ENCODE assay signal across 9 cellular contexts in the genomic region with DNA sequence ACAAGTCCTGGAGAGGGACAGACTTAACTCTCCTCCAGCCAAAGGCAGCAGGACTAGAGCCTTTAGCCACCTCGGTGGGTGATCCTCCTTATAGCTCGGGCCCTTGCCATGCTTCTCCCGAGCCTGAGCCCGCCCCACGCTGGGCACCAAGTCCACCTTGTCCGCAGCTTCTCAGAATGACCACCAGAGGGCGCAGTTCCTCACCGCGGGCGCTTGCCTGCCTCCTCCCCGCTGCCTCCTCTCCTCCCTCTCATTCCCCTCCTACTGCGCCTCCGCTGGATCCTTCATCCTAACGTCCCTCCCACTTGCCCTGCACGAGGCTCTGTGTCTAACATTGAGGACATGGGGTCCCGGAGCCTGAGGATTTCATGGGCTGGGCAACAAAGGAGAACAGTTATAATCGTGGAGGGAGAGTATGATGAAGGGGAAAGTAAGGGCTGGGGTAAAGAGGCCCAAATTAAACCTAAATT. TPM values are rescaled to one million over a fixed set of nuclear protein-coding genes. Genes with fewer than 3 reads are reported as not detected.
A peak's percentile ranks its signal among the peaks of the same experiment; 100 is the strongest.
DNase-seq lines count a peak whose midpoint lies in the region; ATAC-seq, FAIRE-seq and TF ChIP-seq lines count a peak whose summit lies in the region.
"Had no signal": no experiment of that assay in that cellular context is flagged by ENCODE, and none has a peak within 500 bp of the region (broad histone marks: within the 10 kb centered on the region; RNA-seq: fewer than 3 reads in every experiment).

No MANE protein-coding gene starts in this region.

- peak; percentile 43 to 61 (median 46) for DNase-seq in CD8-positive, alpha-beta memory T cell
- DNase-seq in NCI-H460 (ENCODE audit: extremely low read depth, low read depth), result peak; percentile 65
- peak; percentile 50 to 54 for DNase-seq in activated CD4-positive, alpha-beta T cell treated with anti-CD3 and anti-CD28 coated beads for 24 hours (ENCODE audit: low read depth in 2 of 2)
- DNase-seq in colonic mucosa, result peak; percentile 76
- peak; percentile 65 for DNase-seq in HepG2 (ENCODE audit: low spot score)
- DNase-seq in stimulated activated CD4-positive, alpha-beta T cell treated with anti-CD3 and anti-CD28 coated beads, Interleukin-4, amount 100 ng/mL, for 4 hours, result peak; percentile 50 to 60

- H4K20me1 ChIP-seq in HepG2 (ENCODE audit: insufficient read depth, low read length), result no peaks in the 10 kb centered on the region

- no peak overlapping the region for H3K27ac Mint-ChIP-seq in CD8-positive, alpha-beta memory T cell
- H3K27ac Mint-ChIP-seq: IgD-negative memory B cell had no signal

- POLR2A ChIA-PET in CD8-positive, alpha-beta memory T cell (lab: Charles Lee), result no interaction called here
- POLR2A ChIA-PET in HEK293 (lab: Yijun Ruan, JAX) (interaction anchor here (0.6 kb wide), 1 partner anchor 56 kb away, joined by 3 read pairs; no protein-coding TSS in a partner anchor), HepG2 (lab: Yijun Ruan, JAX) (interaction anchor here (1.0 to 1.6 kb wide), 4 partner anchors 13 to 76 kb away, joined by 3 to 8 read pairs (median 6); no protein-coding TSS in a partner anchor)

- peak; percentile 88 for TF ChIP-seq RAD21 in HepG2 (CRISPR knock-in tag; IDR thresholded peaks at IDR 0.05)

- TF ChIP-seq CTCF in HEK293 (tag by site-specific recombination; IDR thresholded peaks at IDR 0.05), result peak; percentile 90
- peak; percentile 91 for TF ChIP-seq CTCF in colonic mucosa (IDR thresholded peaks at IDR 0.05)
- peak; percentile 99 for TF ChIP-seq CTCF in HepG2 (CRISPR knock-in tag; IDR thresholded peaks at IDR 0.05)

- no peak overlapping the region for H3K4me3 Mint-ChIP-seq in CD8-positive, alpha-beta memory T cell

- no TSS peak for BruUV-seq in HepG2 (replicated peaks; lab: Mats Ljungman, UMichigan)

- no peak for TF ChIP-seq POLR2A in HepG2 (IDR thresholded peaks at IDR 0.05; ENCODE audit: insufficient read depth in 1 of 2, low read depth in 2 of 2, low read length in 2 of 2)

- peaks cover 0 to 5% of the 10 kb centered on the region in 2 donors for H3K27me3 Mint-ChIP-seq in CD8-positive, alpha-beta memory T cell

- no peak overlapping the region for H2AFZ ChIP-seq in HepG2 (ENCODE audit: low read length)

- H3K4me1 Mint-ChIP-seq in CD8-positive, alpha-beta memory T cell, result peaks cover 2 to 14% (median 11%) of the 10 kb centered on the region in 3 donors

- intact Hi-C loops in colonic mucosa (cut with DNase I), result no loop called here
- intact Hi-C loops in HepG2 (cut with micrococcal nuclease; ENCODE audit: unreplicated experiment), result loop anchor here (1.0 to 5.0 kb wide), 3 partner anchors 62 to 161 kb away; a partner anchor contains a TSS

- H3K4me2 ChIP-seq in HepG2 (ENCODE audit: low read depth, low read length), result peak overlapping the region; percentile 90

- no peak overlapping the region for H3K9ac ChIP-seq in colonic mucosa (ENCODE audit: low read depth in 2 of 2, low read length in 2 of 2)
- H3K9ac ChIP-seq in HepG2 (ENCODE audit: insufficient read depth, low read depth, low read length), result no peak overlapping the region

- H3K9me3 ChIP-seq in CD8-positive, alpha-beta memory T cell (ENCODE audit: low read length), result no peaks in the 10 kb centered on the region
- H3K9me3 ChIP-seq in HEK293 (ENCODE audit: control insufficient read depth, insufficient read depth, low read depth, low read length) (no peaks in the 10 kb centered on the region), colonic mucosa (no peaks in the 10 kb centered on the region), HepG2 (ENCODE audit: low read length) (0 out of 2 replicates have a peak, but pooled peaks cover 6% of the 10 kb centered on the region)

- ATAC-seq in HepG2 (peak; percentile 98), HG03280 (IDR thresholded peaks at IDR 0.05; ENCODE audit: unreplicated experiment) (no peak)

- no peak overlapping the region for H3K4me3 ChIP-seq in CD8-positive, alpha-beta memory T cell (ENCODE audit: low read length)
- no peak overlapping the region for H3K4me3 ChIP-seq in HEK293 (ENCODE audit: low read depth, low read length)
- H3K4me3 ChIP-seq in colonic mucosa, result no peak overlapping the region
- peak overlapping the region in 2 of 3 experiments; percentile 5 to 55; a peak in 2 of 6 replicates for H3K4me3 ChIP-seq in HepG2 (replicated peaks in 1 of 3; ENCODE audit: insufficient read depth in 1 of 3, low read depth in 2 of 3, low read length in 3 of 3)

- TF ChIP-seq EP300 in HepG2 (IDR thresholded peaks at IDR 0.05; ENCODE audit: low read depth in 2 of 2, low read length in 2 of 2), result no peak
- TF ChIP-seq EP300 in HepG2 (CRISPR knock-in tag; IDR thresholded peaks at IDR 0.05; ENCODE audit: borderline replicate concordance), result no peak

- H3K27ac ChIP-seq in CD8-positive, alpha-beta memory T cell (ENCODE audit: low read depth, low read length), result no peak overlapping the region
- H3K27ac ChIP-seq in HEK293 (ENCODE audit: extremely low read depth, low read depth, low read length), result no peak overlapping the region
- no peak overlapping the region for H3K27ac ChIP-seq in colonic mucosa
- H3K27ac ChIP-seq in HepG2 (ENCODE audit: extremely low read length, insufficient read depth, low read length), result no peak overlapping the region

- no peaks in the 10 kb centered on the region for H3K27me3 ChIP-seq in CD8-positive, alpha-beta memory T cell (ENCODE audit: insufficient read depth, low read length, poor library complexity, severe bottlenecking)
- H3K27me3 ChIP-seq in colonic mucosa (no peaks in the 10 kb centered on the region), HepG2 (ENCODE audit: control insufficient read depth in 1 of 2, insufficient read depth in 2 of 2, low read length in 2 of 2) (no peaks in the 10 kb centered on the region; a peak in 1 of 5 replicates)

- no peaks in the 10 kb centered on the region for H3K79me2 ChIP-seq in HepG2 (ENCODE audit: insufficient read depth, low read length)

- in situ Hi-C loops in HepG2 (cut with HindIII; ENCODE audit: extremely low pct_ligation_motif_present, low pct_unique_long_range_greater_than_20kb), result no loop called here

- H3K36me3 Mint-ChIP-seq in CD8-positive, alpha-beta memory T cell, result peaks cover 0 to 2% (median 0%) of the 10 kb centered on the region in 3 donors
- H3K36me3 Mint-ChIP-seq: IgD-negative memory B cell had no signal

- 5% methylated on average over 13 of the region's 17 CpGs for WGBS in HepG2 (ENCODE audit: low lambda C conversion rate)

- peak; percentile 61 for FAIRE-seq in HepG2 (lab: Jason Lieb, UNC)

- CTCF ChIA-PET in CD8-positive, alpha-beta memory T cell (lab: Charles Lee), result interaction anchor here (0.7 to 1.8 kb wide), 15 partner anchors 8 to 583 kb away, joined by 3 to 8 read pairs (median 4); a partner anchor contains a TSS
- CTCF ChIA-PET in HEK293 (lab: Yijun Ruan, JAX) (interaction anchor here (0.6 to 2.0 kb wide), 36 partner anchors 9 to 1137 kb away, joined by 3 to 17 read pairs (median 4); no protein-coding TSS in a partner anchor), HepG2 (lab: Yijun Ruan, JAX; ENCODE audit: low intra/inter-chr PET ratio, low total read pairs) (interaction anchor here (1.1 to 2.4 kb wide), 3 partner anchors 61 to 162 kb away, joined by 3 to 38 read pairs (median 5); a partner anchor contains a TSS)

- H3K4me1 ChIP-seq in CD8-positive, alpha-beta memory T cell (ENCODE audit: insufficient read depth, low read length), result peaks cover 5% of the 10 kb centered on the region
- no peaks in the 10 kb centered on the region for H3K4me1 ChIP-seq in HEK293 (ENCODE audit: control insufficient read depth, insufficient read depth, low read length)
- peaks cover 4% of the 10 kb centered on the region for H3K4me1 ChIP-seq in colonic mucosa
- H3K4me1 ChIP-seq in HepG2 (ENCODE audit: insufficient read depth, low read length), result peaks cover 15% of the 10 kb centered on the region

- H3K9me3 Mint-ChIP-seq in CD8-positive, alpha-beta memory T cell, result no peaks in the 10 kb centered on the region
- H3K9me3 Mint-ChIP-seq: IgD-negative memory B cell had no signal

- no peaks in the 10 kb centered on the region for H3K36me3 ChIP-seq in CD8-positive, alpha-beta memory T cell (ENCODE audit: insufficient read depth, low read length)
- H3K36me3 ChIP-seq in HEK293 (ENCODE audit: control insufficient read depth in 2 of 2, insufficient read depth in 1 of 2, low read length in 2 of 2), result no peaks in the 10 kb centered on the region
- no peaks in the 10 kb centered on the region for H3K36me3 ChIP-seq in colonic mucosa
- H3K36me3 ChIP-seq in HepG2 (replicated peaks in 1 of 2; ENCODE audit: control insufficient read depth in 1 of 2, insufficient read depth in 2 of 2, low read length in 2 of 2), result no peaks in the 10 kb centered on the region

RNA-seq across cellular contexts. Expression of a gene that starts 11.3 kb away (rescaled TPM):
- not detected for total RNA-seq in CD8-positive, alpha-beta memory T cell
- polyA plus RNA-seq in CD8-positive, alpha-beta memory T cell, result not detected
- not detected in 2 replicates for total RNA-seq in NCI-H460 (2014; rRNA removed; shearing (Covaris generic))
- polyA plus RNA-seq in NCI-H460 (2014; cell fraction: nucleus; rRNA removed), result not detected in 2 replicates
- total RNA-seq in colonic mucosa (100 to 1,000 TPM; 168 to 211 TPM), HepG2 (2016; rRNA removed; fragmentation: Illumina TruSeq; extraction: Trizol) (27.2 and 27.8 TPM in 2 replicates)
- total RNA-seq in HepG2 (2016; cell fraction: cytosol; rRNA removed; fragmentation: Illumina TruSeq; extraction: Trizol; ENCODE audit: low read depth), result 4.8 and 5.4 TPM in 2 replicates
- total RNA-seq in HepG2 (2016; cell fraction: insoluble cytoplasmic fraction; rRNA removed; fragmentation: Illumina TruSeq; extraction: Trizol), result 22.9 and 26.8 TPM in 2 replicates
- 15.9 and 17.2 TPM in 2 replicates for total RNA-seq in HepG2 (2016; cell fraction: membrane; rRNA removed; fragmentation: Illumina TruSeq; extraction: Trizol)
- 23.2 and 30.7 TPM in 2 replicates for total RNA-seq in HepG2 (2016; cell fraction: nucleus; rRNA removed; fragmentation: Illumina TruSeq; extraction: Trizol)
- polyA plus RNA-seq in HepG2 (2011; rRNA removed), result 27.8 and 30.0 TPM in 2 replicates
- polyA plus RNA-seq in HepG2 (2011; cell fraction: cytosol; rRNA removed), result 25.4 and 28.6 TPM in 2 replicates
- polyA plus RNA-seq in HepG2 (2011; cell fraction: nucleus; rRNA removed), result 30.4 and 30.7 TPM in 2 replicates
- polyA plus RNA-seq in HepG2 (2012), result 9.6 and 16.8 TPM in 2 replicates
- 3.9 and 4.1 TPM in 2 replicates for polyA plus RNA-seq in HepG2 (2016; cell fraction: cytosol; fragmentation: Illumina TruSeq; extraction: Trizol; ENCODE audit: low read depth)
- 23.3 and 25.4 TPM in 2 replicates for polyA plus RNA-seq in HepG2 (2016; cell fraction: insoluble cytoplasmic fraction; fragmentation: Illumina TruSeq; extraction: Trizol; ENCODE audit: low read depth)
- 10.3 and 11.1 TPM in 2 replicates for polyA plus RNA-seq in HepG2 (2016; cell fraction: membrane; fragmentation: Illumina TruSeq; extraction: Trizol; ENCODE audit: low read depth)
- polyA plus RNA-seq in HepG2 (2016; cell fraction: nucleus; fragmentation: Illumina TruSeq; extraction: Trizol; ENCODE audit: insufficient read depth, low read depth), result 45.1 and 45.8 TPM in 2 replicates
- polyA minus RNA-seq in HepG2 (2011; rRNA and poly(A)+ RNA removed; ENCODE audit: low replicate concordance), result 0.12 and 81.9 TPM in 2 replicates
- 16.4 and 16.5 TPM in 2 replicates for polyA minus RNA-seq in HepG2 (2011; cell fraction: cytosol; rRNA and poly(A)+ RNA removed)
- polyA minus RNA-seq in HepG2 (2011; cell fraction: nucleus; rRNA and poly(A)+ RNA removed), result 29.9 and 35.7 TPM in 2 replicates
- polyA plus RNA-seq: IgD-negative memory B cell had no signal

RNA-seq across cellular contexts. Expression of a gene that starts 37.5 kb away (rescaled TPM):
- under 1 TPM; 0.07 to 0.16 TPM for total RNA-seq in CD8-positive, alpha-beta memory T cell
- polyA plus RNA-seq in CD8-positive, alpha-beta memory T cell, result not detected
- 0.05 TPM in 1 of 2 replicates, not detected in the other for total RNA-seq in NCI-H460 (2014; rRNA removed; shearing (Covaris generic))
- not detected in 2 replicates for polyA plus RNA-seq in NCI-H460 (2014; cell fraction: nucleus; rRNA removed)
- total RNA-seq in colonic mucosa, result 1 to 10 TPM in 1 of 2 donors, under 1 TPM in 1; 0.79 to 2.6 TPM
- 0.04 TPM in 1 of 2 replicates, not detected in the other for total RNA-seq in HepG2 (2016; rRNA removed; fragmentation: Illumina TruSeq; extraction: Trizol)
- total RNA-seq in HepG2 (2016; cell fraction: cytosol; rRNA removed; fragmentation: Illumina TruSeq; extraction: Trizol; ENCODE audit: low read depth), result not detected in 2 replicates
- not detected in 2 replicates for total RNA-seq in HepG2 (2016; cell fraction: insoluble cytoplasmic fraction; rRNA removed; fragmentation: Illumina TruSeq; extraction: Trizol)
- total RNA-seq in HepG2 (2016; cell fraction: membrane; rRNA removed; fragmentation: Illumina TruSeq; extraction: Trizol), result not detected in 2 replicates
- total RNA-seq in HepG2 (2016; cell fraction: nucleus; rRNA removed; fragmentation: Illumina TruSeq; extraction: Trizol), result not detected in 2 replicates
- polyA plus RNA-seq in HepG2 (2011; rRNA removed), result 0.01 TPM in 1 of 2 replicates, not detected in the other
- 0.03 TPM in 1 of 2 replicates, not detected in the other for polyA plus RNA-seq in HepG2 (2011; cell fraction: cytosol; rRNA removed)
- polyA plus RNA-seq in HepG2 (2011; cell fraction: nucleus; rRNA removed), result not detected in 2 replicates
- polyA plus RNA-seq in HepG2 (2012), result not detected in 2 replicates
- polyA plus RNA-seq in HepG2 (2016; cell fraction: cytosol; fragmentation: Illumina TruSeq; extraction: Trizol; ENCODE audit: low read depth), result not detected in 2 replicates
- not detected in 2 replicates for polyA plus RNA-seq in HepG2 (2016; cell fraction: insoluble cytoplasmic fraction; fragmentation: Illumina TruSeq; extraction: Trizol; ENCODE audit: low read depth)
- polyA plus RNA-seq in HepG2 (2016; cell fraction: membrane; fragmentation: Illumina TruSeq; extraction: Trizol; ENCODE audit: low read depth), result not detected in 2 replicates
- not detected in 2 replicates for polyA plus RNA-seq in HepG2 (2016; cell fraction: nucleus; fragmentation: Illumina TruSeq; extraction: Trizol; ENCODE audit: insufficient read depth, low read depth)
- polyA minus RNA-seq in HepG2 (2011; rRNA and poly(A)+ RNA removed; ENCODE audit: low replicate concordance), result not detected in 2 replicates
- polyA minus RNA-seq in HepG2 (2011; cell fraction: cytosol; rRNA and poly(A)+ RNA removed), result not detected in 2 replicates
- polyA minus RNA-seq in HepG2 (2011; cell fraction: nucleus; rRNA and poly(A)+ RNA removed), result not detected in 2 replicates

Comparison
In these comparisons a context has a peak if more than half of its experiments do, and no peak if none do; other contexts are left out.
1. H3K4me3 ChIP-seq: peak in HepG2 (2 of 3); none in CD8-positive, alpha-beta memory T cell (single experiment), HEK293 (single experiment) and colonic mucosa (single experiment).
2. Peak in every context shown above with its lines, with median percentiles within 50 percentile points of each other: DNase-seq and CTCF ChIP-seq.